ENCODE assay signal across 12 cellular contexts in genomic region chr6:131688286-131688685, GRCh38. TPM values are rescaled to one million over a fixed set of nuclear protein-coding genes. Genes with fewer than 3 reads are reported as not detected.
A peak's percentile ranks its signal among the peaks of the same experiment; 100 is the strongest.
DNase-seq lines count a peak whose midpoint lies in the region; ATAC-seq and TF ChIP-seq lines count a peak whose summit lies in the region.
"Had no signal": no experiment of that assay in that cellular context is flagged by ENCODE, and none has a peak within 500 bp of the region (broad histone marks: within the 10 kb centered on the region; RNA-seq: fewer than 3 reads in every experiment).

No MANE protein-coding gene starts in this region.

- H3K36me3 ChIP-seq in spleen: no peaks in the 10 kb centered on the region

- peaks cover 3% of the 10 kb centered on the region for H3K36me3 Mint-ChIP-seq in T-helper 1 cell treated with Interleukin-12 subunit alpha and Interleukin-12 subunit beta and Interleukin-4 antibody, amounts not matched to agents 30 μg/mL and 1 μg/mL, for 36 hours (ENCODE audit: low read depth)

- peaks cover 3% of the 10 kb centered on the region for H3K27me3 Mint-ChIP-seq in T-helper 1 cell treated with Interleukin-12 subunit alpha and Interleukin-12 subunit beta and Interleukin-4 antibody, amounts not matched to agents 30 μg/mL and 1 μg/mL, for 36 hours (ENCODE audit: low read depth)
- H3K27me3 Mint-ChIP-seq: effector memory CD8-positive, alpha-beta T cell had no signal

- H3K27ac Mint-ChIP-seq in T-helper 1 cell treated with Interleukin-12 subunit alpha and Interleukin-12 subunit beta and Interleukin-4 antibody, amounts not matched to agents 30 μg/mL and 1 μg/mL, for 36 hours: no peak overlapping the region
- H3K27ac Mint-ChIP-seq: effector memory CD8-positive, alpha-beta T cell had no signal

- H3K4me1 Mint-ChIP-seq in T-helper 1 cell treated with Interleukin-12 subunit alpha and Interleukin-12 subunit beta and Interleukin-4 antibody, amounts not matched to agents 30 μg/mL and 1 μg/mL, for 36 hours (ENCODE audit: low read depth): peaks cover 8% of the 10 kb centered on the region

- intact Hi-C loops in spleen (cut with DNase I; ENCODE audit: low total_unique reads): no loop called here
- intact Hi-C loops in left colon (cut with DNase I, micrococcal nuclease): no loop called here

- 61 to 89% (median 64%) methylated on average over 1 of the region's 1 CpG for WGBS in spleen, 5 donors

- H3K27me3 ChIP-seq in spleen (replicated peaks in 1 of 7): no peaks in the 10 kb centered on the region

- H3K9me3 ChIP-seq in spleen: no peaks in the 10 kb centered on the region
- H3K9me3 ChIP-seq: SK-N-SH had no signal

- DNase-seq in T-helper 1 cell (no peak), spleen (no peak), germinal center (ENCODE audit: low spot score) (no peak), left colon (no peak), activated gamma-delta T cell treated with Interleukin-2 at 50 U/mL for 16 hours (no peak)
- DNase-seq: effector memory CD8-positive, alpha-beta T cell; NCI-H2107; SK-N-SH had no signal

- H3K4me3 Mint-ChIP-seq in T-helper 1 cell treated with Interleukin-12 subunit alpha and Interleukin-12 subunit beta and Interleukin-4 antibody, amounts not matched to agents 30 μg/mL and 1 μg/mL, for 36 hours: peak overlapping the region; percentile 31
- H3K4me3 Mint-ChIP-seq: effector memory CD8-positive, alpha-beta T cell had no signal

- H3K4me1 ChIP-seq in spleen: peaks cover 0 to 77% (median 9%) of the 10 kb centered on the region in 6 donors

- H3K27ac ChIP-seq in spleen: peak overlapping the region; percentile 5 to 58 (median 41)
- H3K27ac ChIP-seq: 22Rv1 had no signal

- H3K9me3 Mint-ChIP-seq in T-helper 1 cell treated with Interleukin-12 subunit alpha and Interleukin-12 subunit beta and Interleukin-4 antibody, amounts not matched to agents 30 μg/mL and 1 μg/mL, for 36 hours: no peaks in the 10 kb centered on the region
- H3K9me3 Mint-ChIP-seq: effector memory CD8-positive, alpha-beta T cell had no signal

- no peak overlapping the region for H3K4me3 ChIP-seq in spleen

- no peak for TF ChIP-seq POLR2A in spleen (IDR thresholded peaks at IDR 0.05)

- peak; percentile 61 for ATAC-seq in GM21737 (IDR thresholded peaks at IDR 0.05; ENCODE audit: unreplicated experiment)
- ATAC-seq in HG03342 (IDR thresholded peaks at IDR 0.05; ENCODE audit: unreplicated experiment): peak; percentile 71
- no peak for ATAC-seq in left colon
- ATAC-seq: effector memory CD8-positive, alpha-beta T cell had no signal

- no peak for TF ChIP-seq CTCF in spleen (IDR thresholded peaks at IDR 0.05 in 8 of 11, conservative IDR thresholded peaks at IDR 0.05 in 3 of 11)

RNA-seq across cellular contexts. Expression of gene OR2A4, which starts 12.9 kb away (rescaled TPM):
- not detected for total RNA-seq in spleen
- polyA plus RNA-seq in spleen: under 1 TPM in 2 of 3 donors, not detected in 1; 0.16 to 0.33 TPM
- total RNA-seq in left colon: under 1 TPM in 1 of 2 donors, not detected in 1; 0.31 TPM
- polyA plus RNA-seq: SK-N-SH had no signal

RNA-seq across cellular contexts. Expression of gene CTAGE9, which starts 22.5 kb away (rescaled TPM):
- total RNA-seq in spleen (not detected), left colon (not detected)
- polyA plus RNA-seq in spleen: not detected
- polyA plus RNA-seq: SK-N-SH had no signal

RNA-seq across cellular contexts. Expression of gene ENPP3, which starts 51.2 kb away (rescaled TPM):
- total RNA-seq in spleen: 1 to 10 TPM in 1 of 7 donors, under 1 TPM in 6; 0.43 to 1.3 (median 0.70) TPM
- under 1 TPM; 0.23 to 0.35 (median 0.32) TPM for polyA plus RNA-seq in spleen
- 10 to 100 TPM; 16.6 to 21.2 TPM for total RNA-seq in left colon
- polyA plus RNA-seq: SK-N-SH had no signal

Comparison
In these comparisons a context has a peak if more than half of its experiments do, and no peak if none do; other contexts are left out.
1. RNA of gene ENPP3, which starts 51.2 kb away (total RNA-seq): 16.6 to 21.2 TPM in left colon; 0.43 to 1.3 TPM in spleen; every median in the first group is over 4 times any median in the second.